ENCODE assay signal across 8 cellular contexts in the genomic region with DNA sequence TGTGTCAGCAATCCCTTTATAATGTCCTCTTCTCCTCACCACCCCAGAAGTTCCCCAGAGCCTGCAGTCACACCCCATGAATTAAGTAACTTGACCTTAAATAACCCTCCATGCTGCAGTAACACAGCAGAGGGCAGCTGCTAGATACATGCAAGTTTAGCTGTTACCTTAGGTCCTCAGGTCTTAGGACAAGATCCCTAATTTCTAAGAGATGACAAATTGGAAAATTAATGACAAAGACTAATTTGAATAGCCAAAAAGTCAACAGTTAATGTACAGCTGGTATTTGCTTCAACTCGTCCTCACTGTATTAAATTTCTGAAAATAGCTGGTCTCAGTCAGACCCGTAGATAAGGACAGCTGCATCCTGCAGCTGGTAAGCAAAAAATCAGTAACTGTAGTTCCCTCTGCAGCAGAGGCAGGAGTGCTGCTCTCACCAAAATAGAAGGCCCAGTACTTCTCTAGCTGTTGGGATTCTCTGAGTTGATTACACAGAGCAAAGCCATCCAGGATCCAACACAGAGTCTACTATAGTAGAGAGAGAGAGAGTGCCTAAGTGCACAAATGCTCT.
DNase-seq lines count a peak whose midpoint lies in the region; ATAC-seq, FAIRE-seq and TF ChIP-seq lines count a peak whose summit lies in the region.

No MANE protein-coding gene starts in this region.

- H3K79me2 ChIP-seq in trophoblast cell (ENCODE audit: control insufficient read depth, insufficient read depth, low read length, poor library complexity) (peaks cover 1% of the 10 kb centered on the region), PC-3 (ENCODE audit: low read length) (peaks cover 60% of the 10 kb centered on the region)

- no peaks in the 10 kb centered on the region for H3K79me1 ChIP-seq in trophoblast cell (ENCODE audit: low read length)

- no peak for DNase-seq in GM12892 (ENCODE audit: insufficient read length)
- DNase-seq in NCI-H1105 treated with DMSO at 0.1 percent for 48 hours (lab: John Stamatoyannopoulos, UW): peak; percentile 97
- DNase-seq in adipocyte (ENCODE audit: low read depth): no peak
- no peak for DNase-seq in trophoblast cell
- DNase-seq in PC-3: no peak
- DNase-seq in NCI-H2227 (lab: John Stamatoyannopoulos, UW; ENCODE audit: unreplicated experiment): no peak
- no peak for DNase-seq in brain microvascular endothelial cell

- no peak overlapping the region for H4K91ac ChIP-seq in trophoblast cell (ENCODE audit: low read depth, low read length)

- FAIRE-seq in GM12892 (lab: Jason Lieb, UNC): peak; percentile 86

- TF ChIP-seq CTCF in PC-3 (conservative IDR thresholded peaks at IDR 0.05; ENCODE audit: low read depth, low read length): no peak
- TF ChIP-seq CTCF in brain microvascular endothelial cell (IDR thresholded peaks at IDR 0.05; ENCODE audit: low read depth, low read length, missing control alignments): no peak

- no peak overlapping the region for H2BK120ac ChIP-seq in trophoblast cell (ENCODE audit: insufficient read depth, low read length, poor library complexity)

- H3K36me3 ChIP-seq in adipocyte (ENCODE audit: control insufficient read depth, insufficient read depth, low read length, severe bottlenecking) (peaks cover 18% of the 10 kb centered on the region), trophoblast cell (ENCODE audit: control insufficient read depth in 1 of 2, insufficient read depth in 2 of 2, low read length in 2 of 2) (peaks cover 3 to 15% of the 10 kb centered on the region in 2 experiments), PC-3 (ENCODE audit: low read depth, low read length) (peaks cover 39% of the 10 kb centered on the region), brain microvascular endothelial cell (replicated peaks) (no peaks in the 10 kb centered on the region)

- in situ Hi-C loops in brain microvascular endothelial cell (cut with HindIII; ENCODE audit: low pct_ligation_motif_present, low sequenced_read_pairs): no loop called here

- TF ChIP-seq POLR2A in GM12892 (IDR thresholded peaks at IDR 0.05; ENCODE audit: low read depth, low read length): no peak

- H3K18ac ChIP-seq in trophoblast cell (ENCODE audit: low read length): no peak overlapping the region

- no peak overlapping the region for H4K12ac ChIP-seq in trophoblast cell (ENCODE audit: low read depth, low read length)

- peak overlapping the region; percentile 23 for H3K9ac ChIP-seq in adipocyte (ENCODE audit: low read length)
- no peak overlapping the region for H3K9ac ChIP-seq in trophoblast cell (ENCODE audit: low read length)
- H3K9ac ChIP-seq in PC-3 (ENCODE audit: low read length): no peak overlapping the region

- no peak overlapping the region for H3K4me2 ChIP-seq in trophoblast cell (ENCODE audit: low read length)
- H3K4me2 ChIP-seq in PC-3 (ENCODE audit: low read length): no peak overlapping the region

- H3F3A ChIP-seq in PC-3 (ENCODE audit: low read length, unreplicated experiment): no peaks in the 10 kb centered on the region

- H3K9me3 ChIP-seq in adipocyte (ENCODE audit: control insufficient read depth, low read length) (no peaks in the 10 kb centered on the region), trophoblast cell (ENCODE audit: insufficient read depth, low read depth, low read length) (no peaks in the 10 kb centered on the region), PC-3 (ENCODE audit: low read length) (no peaks in the 10 kb centered on the region)

- WGBS in trophoblast cell (ENCODE audit: extremely low coverage, insufficient coverage, insufficient read length): no CpG with 5 or more reads among the region's 2 CpGs

- H2AK5ac ChIP-seq in trophoblast cell (ENCODE audit: low read length): no peak overlapping the region

- peak; percentile 49 for ATAC-seq in HG02571 (IDR thresholded peaks at IDR 0.05; ENCODE audit: unreplicated experiment)
- ATAC-seq in PC-3: no peak

- H3K4me3 ChIP-seq in adipocyte (ENCODE audit: low read length): no peak overlapping the region
- H3K4me3 ChIP-seq in trophoblast cell (ENCODE audit: low read depth, low read length): no peak overlapping the region
- no peak overlapping the region for H3K4me3 ChIP-seq in PC-3 (ENCODE audit: low read length)
- H3K4me3 ChIP-seq in brain microvascular endothelial cell (ENCODE audit: low read depth, low read length): no peak overlapping the region

- no peaks in the 10 kb centered on the region for H3K27me3 ChIP-seq in adipocyte (replicated peaks; ENCODE audit: control insufficient read depth, insufficient read depth, low read length)
- H3K27me3 ChIP-seq in trophoblast cell (ENCODE audit: insufficient read depth, low read length): no peaks in the 10 kb centered on the region
- no peaks in the 10 kb centered on the region for H3K27me3 ChIP-seq in PC-3 (ENCODE audit: low read length)
- H3K27me3 ChIP-seq in brain microvascular endothelial cell (replicated peaks): no peaks in the 10 kb centered on the region

- no peak overlapping the region for H2BK12ac ChIP-seq in trophoblast cell (ENCODE audit: low read length)

- H3K4ac ChIP-seq in trophoblast cell (ENCODE audit: low read depth, low read length): peak overlapping the region; percentile 75

- H3K4me1 ChIP-seq in adipocyte (ENCODE audit: control insufficient read depth, insufficient read depth, low read length) (peaks cover 28% of the 10 kb centered on the region), trophoblast cell (ENCODE audit: control insufficient read depth in 1 of 2, insufficient read depth in 2 of 2, low read length in 2 of 2) (peaks cover 0 to 4% of the 10 kb centered on the region in 2 experiments), PC-3 (ENCODE audit: insufficient read depth, low read length) (peaks cover 14% of the 10 kb centered on the region)

- H4K20me1 ChIP-seq in PC-3 (ENCODE audit: low read length): 0 out of 2 replicates have a peak, but pooled peaks cover 4% of the 10 kb centered on the region

- H3K9me2 ChIP-seq in PC-3 (replicated peaks; ENCODE audit: low read length): no peaks in the 10 kb centered on the region

- H4K8ac ChIP-seq in trophoblast cell (ENCODE audit: low read depth, low read length): no peak overlapping the region

- POLR2A ChIA-PET in PC-3 (lab: Charles Lee; ENCODE audit: unreplicated experiment): no interaction called here

- H2BK5ac ChIP-seq in trophoblast cell (ENCODE audit: low read depth, low read length, poor library complexity): no peak overlapping the region

- CTCF ChIA-PET in PC-3 (lab: Charles Lee): no interaction called here

- no peak overlapping the region for H3K23ac ChIP-seq in trophoblast cell (ENCODE audit: low read length)

- H3K27ac ChIP-seq in trophoblast cell (ENCODE audit: low read depth, low read length) (no peak overlapping the region), PC-3 (ENCODE audit: low read length) (no peak overlapping the region), brain microvascular endothelial cell (no peak overlapping the region)

- BruUV-seq in PC-3 (replicated peaks; lab: Mats Ljungman, UMichigan): no TSS peak

- no peak overlapping the region for H3K14ac ChIP-seq in trophoblast cell (ENCODE audit: low read length)

- H2AFZ ChIP-seq in trophoblast cell (ENCODE audit: insufficient read depth, low read length, poor library complexity) (no peak overlapping the region), PC-3 (ENCODE audit: low read length) (no peak overlapping the region)

- intact Hi-C loops in PC-3 (cut with micrococcal nuclease): loop anchor here (10.0 kb wide), 1 partner anchor 63 kb away; no protein-coding TSS in a partner anchor
